14 cellular contexts compared by ENCODE assay signal in genomic region chr3:13581485-13582365, GRCh38. TPM values are rescaled to one million over a fixed set of nuclear protein-coding genes. Genes with fewer than 3 reads are reported as not detected.
DNase-seq lines count a peak whose midpoint lies in the region; ATAC-seq and TF ChIP-seq lines count a peak whose summit lies in the region.
"Had no signal": no experiment of that assay in that cellular context is flagged by ENCODE, and none has a peak within 500 bp of the region (broad histone marks: within the 10 kb centered on the region; RNA-seq: fewer than 3 reads in every experiment).

No MANE protein-coding gene starts in this region.

- H3K4me3 Mint-ChIP-seq in stimulated activated naive CD8-positive, alpha-beta T cell treated with anti-CD3 and anti-CD28 coated beads, Interleukin-15, amount 100 ng/mL, for 72 hours: no peak overlapping the region
- no peak overlapping the region for H3K4me3 Mint-ChIP-seq in immature natural killer cell
- no peak overlapping the region for H3K4me3 Mint-ChIP-seq in stimulated activated effector memory CD8-positive, alpha-beta T cell treated with anti-CD3 and anti-CD28 coated beads, Interleukin-12 subunit alpha, Interleukin-12 subunit beta, amount 100 ng/mL, for 72 hours

- H3K27ac ChIP-seq in left lung: no peak overlapping the region
- H3K27ac ChIP-seq: neutrophil, upper lobe of left lung had no signal

- no peaks in the 10 kb centered on the region for H3K4me1 ChIP-seq in left lung
- H3K4me1 ChIP-seq: upper lobe of left lung had no signal

- no peak for TF ChIP-seq CTCF in astrocyte of the spinal cord (IDR thresholded peaks at IDR 0.05; ENCODE audit: low read depth, low read length)
- no peak for TF ChIP-seq CTCF in left lung (IDR thresholded peaks at IDR 0.05)

- no peaks in the 10 kb centered on the region for H3K36me3 Mint-ChIP-seq in immature natural killer cell
- no peaks in the 10 kb centered on the region for H3K36me3 Mint-ChIP-seq in stimulated activated effector memory CD8-positive, alpha-beta T cell treated with anti-CD3 and anti-CD28 coated beads, Interleukin-12 subunit alpha, Interleukin-12 subunit beta, amount 100 ng/mL, for 72 hours

- H3K27me3 Mint-ChIP-seq in stimulated activated naive CD8-positive, alpha-beta T cell treated with anti-CD3 and anti-CD28 coated beads, Interleukin-15, amount 100 ng/mL, for 72 hours: no peaks in the 10 kb centered on the region
- peaks cover 0 to 4% (median 0%) of the 10 kb centered on the region in 3 donors for H3K27me3 Mint-ChIP-seq in immature natural killer cell (ENCODE audit: low read depth in 3 of 3)

- in situ Hi-C loops in astrocyte of the spinal cord (cut with HindIII; ENCODE audit: low sequenced_read_pairs): no loop called here

- peak; percentile 68 for ATAC-seq in stimulated activated naive CD8-positive, alpha-beta T cell treated with anti-CD3 and anti-CD28 coated beads, Interleukin-15, amount 100 ng/mL, for 72 hours
- no peak for ATAC-seq in stimulated activated naive CD8-positive, alpha-beta T cell treated with anti-CD3 and anti-CD28 coated beads, Interleukin-15, Interleukin-2, amounts not matched to agents 100 U/mL and 50 U/mL, for 24 hours
- no peak for ATAC-seq in stimulated activated effector memory CD8-positive, alpha-beta T cell treated with anti-CD3 and anti-CD28 coated beads, Interleukin-12 subunit alpha, Interleukin-12 subunit beta, amount 100 ng/mL, for 72 hours
- ATAC-seq in left lung: no peak

- no peaks in the 10 kb centered on the region for H3K9me3 ChIP-seq in left lung
- H3K9me3 ChIP-seq: neutrophil, upper lobe of left lung had no signal

- no peaks in the 10 kb centered on the region for H3K36me3 ChIP-seq in left lung
- H3K36me3 ChIP-seq: neutrophil, upper lobe of left lung had no signal

- intact Hi-C loops in left lung (cut with DNase I): no loop called here

- DNase-seq in stimulated activated naive CD8-positive, alpha-beta T cell treated with anti-CD3 and anti-CD28 coated beads, Interleukin-15, amount 100 ng/mL, for 72 hours: no peak
- DNase-seq in stimulated activated naive CD8-positive, alpha-beta T cell treated with anti-CD3 and anti-CD28 coated beads, Interleukin-15, Interleukin-2, amounts not matched to agents 100 U/mL and 50 U/mL, for 24 hours: no peak
- DNase-seq in astrocyte of the spinal cord (ENCODE audit: low read depth, low spot score) (peak; percentile 66), immature natural killer cell (peak in 2 of 3 donors; percentile 15 to 16), DMS79 treated with DMSO at 0.1 percent for 48 hours (lab: John Stamatoyannopoulos, UW) (no peak), left lung (no peak)
- no peak for DNase-seq in stimulated activated naive CD4-positive, alpha-beta T cell (lab: John Stamatoyannopoulos, UW)
- DNase-seq in stimulated activated effector memory CD8-positive, alpha-beta T cell treated with anti-CD3 and anti-CD28 coated beads, Interleukin-12 subunit alpha, Interleukin-12 subunit beta, amount 100 ng/mL, for 72 hours (ENCODE audit: low spot score in 2 of 2): no peak
- DNase-seq: activated CD8-positive, alpha-beta memory T cell treated with anti-CD3 and anti-CD28 coated beads for 24 hours; central memory CD4-positive, alpha-beta T cell; NCI-H1417; T-helper 2 cell had no signal

- H3K9me3 Mint-ChIP-seq in stimulated activated naive CD8-positive, alpha-beta T cell treated with anti-CD3 and anti-CD28 coated beads, Interleukin-15, amount 100 ng/mL, for 72 hours: no peaks in the 10 kb centered on the region
- H3K9me3 Mint-ChIP-seq in immature natural killer cell: no peaks in the 10 kb centered on the region
- H3K9me3 Mint-ChIP-seq in stimulated activated effector memory CD8-positive, alpha-beta T cell treated with anti-CD3 and anti-CD28 coated beads, Interleukin-12 subunit alpha, Interleukin-12 subunit beta, amount 100 ng/mL, for 72 hours: no peaks in the 10 kb centered on the region

- H3K4me3 ChIP-seq in astrocyte of the spinal cord (ENCODE audit: low read depth, low read length): no peak overlapping the region
- H3K4me3 ChIP-seq in left lung: no peak overlapping the region
- H3K4me3 ChIP-seq: upper lobe of left lung had no signal

- no peaks in the 10 kb centered on the region for H3K27me3 ChIP-seq in left lung
- H3K27me3 ChIP-seq: neutrophil, upper lobe of left lung had no signal

- no peak overlapping the region for H3K27ac Mint-ChIP-seq in stimulated activated naive CD8-positive, alpha-beta T cell treated with anti-CD3 and anti-CD28 coated beads, Interleukin-15, amount 100 ng/mL, for 72 hours
- H3K27ac Mint-ChIP-seq in immature natural killer cell: no peak overlapping the region
- no peak overlapping the region for H3K27ac Mint-ChIP-seq in stimulated activated effector memory CD8-positive, alpha-beta T cell treated with anti-CD3 and anti-CD28 coated beads, Interleukin-12 subunit alpha, Interleukin-12 subunit beta, amount 100 ng/mL, for 72 hours

- peaks cover 38% of the 10 kb centered on the region for H3K4me1 Mint-ChIP-seq in stimulated activated naive CD8-positive, alpha-beta T cell treated with anti-CD3 and anti-CD28 coated beads, Interleukin-15, amount 100 ng/mL, for 72 hours
- H3K4me1 Mint-ChIP-seq in immature natural killer cell: peaks cover 4 to 6% of the 10 kb centered on the region in 2 donors
- H3K4me1 Mint-ChIP-seq in stimulated activated effector memory CD8-positive, alpha-beta T cell treated with anti-CD3 and anti-CD28 coated beads, Interleukin-12 subunit alpha, Interleukin-12 subunit beta, amount 100 ng/mL, for 72 hours: no peaks in the 10 kb centered on the region

RNA-seq across cellular contexts. Expression of gene FBLN2, which starts 32.8 kb away (rescaled TPM):
- polyA plus RNA-seq in immature natural killer cell: 1 to 10 TPM; 1.8 to 2.5 (median 2.2) TPM
- total RNA-seq in left lung: 10 to 100 TPM; 69.8 to 96.6 TPM

Comparison
In these comparisons a context has a peak if more than half of its experiments do, and no peak if none do; other contexts are left out.
1. DNase-seq: peak in astrocyte of the spinal cord (single experiment) and immature natural killer cell (2 of 3); none in stimulated activated naive CD8-positive, alpha-beta T cell treated with anti-CD3 and anti-CD28 coated beads, Interleukin-15, amount 100 ng/mL, for 72 hours (0 of 2), stimulated activated naive CD8-positive, alpha-beta T cell treated with anti-CD3 and anti-CD28 coated beads, Interleukin-15, Interleukin-2, amounts not matched to agents 100 U/mL and 50 U/mL, for 24 hours (single experiment), stimulated activated naive CD4-positive, alpha-beta T cell (0 of 6), DMS79 treated with DMSO at 0.1 percent for 48 hours (single experiment), stimulated activated effector memory CD8-positive, alpha-beta T cell treated with anti-CD3 and anti-CD28 coated beads, Interleukin-12 subunit alpha, Interleukin-12 subunit beta, amount 100 ng/mL, for 72 hours (0 of 2) and left lung (0 of 2).